Comparison of ENCODE assay signal across 13 cellular contexts in the genomic region with DNA sequence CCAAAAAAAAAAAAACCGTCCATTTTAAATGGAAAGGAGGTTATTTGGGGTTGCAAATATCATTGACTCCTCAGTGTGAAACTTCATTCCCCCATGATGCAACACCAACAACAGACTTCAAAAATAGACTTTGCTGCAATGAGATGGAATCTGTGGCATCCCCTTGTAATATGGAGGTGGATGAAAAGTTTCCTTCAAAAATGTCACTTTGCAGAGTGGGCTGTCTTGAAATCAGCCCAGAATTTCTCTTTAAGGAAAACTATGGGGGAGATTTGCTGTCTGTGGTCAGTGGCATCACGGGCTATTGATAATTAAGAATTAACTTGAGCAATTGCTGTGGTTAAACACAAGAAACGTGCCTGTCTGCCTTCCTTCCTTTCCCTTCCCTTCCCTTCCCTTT. TPM values are rescaled to one million over a fixed set of nuclear protein-coding genes. Genes with fewer than 3 reads are reported as not detected.
DNase-seq lines count a peak whose midpoint lies in the region; ATAC-seq and TF ChIP-seq lines count a peak whose summit lies in the region.
"Had no signal": no experiment of that assay in that cellular context is flagged by ENCODE, and none has a peak within 500 bp of the region (broad histone marks: within the 10 kb centered on the region; RNA-seq: fewer than 3 reads in every experiment).

No MANE protein-coding gene starts in this region.

- H3K4me3 ChIP-seq in osteoblast (ENCODE audit: insufficient read depth, low read length), result peak overlapping the region; percentile 18
- H3K4me3 ChIP-seq: ascending aorta, esophagus squamous epithelium had no signal

- no peaks in the 10 kb centered on the region for H3K9me3 Mint-ChIP-seq in activated CD4-positive, alpha-beta T cell treated with anti-CD3 and anti-CD28 coated beads for 36 hours (ENCODE audit: low read depth)

- peaks cover 6% of the 10 kb centered on the region for H3K36me3 ChIP-seq in osteoblast (ENCODE audit: insufficient read depth, low read length)

- peak overlapping the region; percentile 25 for H3K27ac ChIP-seq in osteoblast (ENCODE audit: low read depth, low read length)
- H3K27ac ChIP-seq: ascending aorta, esophagus squamous epithelium had no signal

- peaks cover 56% of the 10 kb centered on the region for H3K36me3 Mint-ChIP-seq in activated CD4-positive, alpha-beta T cell treated with anti-CD3 and anti-CD28 coated beads for 36 hours (ENCODE audit: low read depth)

- intact Hi-C loops in activated CD4-positive, alpha-beta T cell treated with anti-CD3 and anti-CD28 coated beads for 36 hours (cut with DNase I, micrococcal nuclease), result loop anchor here in 1 of 2 experiments (1.0 kb wide), 1 partner anchor 37 kb away; no protein-coding TSS in a partner anchor

- H3K27me3 Mint-ChIP-seq in activated CD4-positive, alpha-beta T cell treated with anti-CD3 and anti-CD28 coated beads for 36 hours, result no peaks in the 10 kb centered on the region

- peak overlapping the region; percentile 47 for H2AFZ ChIP-seq in osteoblast (ENCODE audit: low read length)

- no peak for DNase-seq in activated CD4-positive, alpha-beta T cell treated with anti-CD3 and anti-CD28 coated beads for 36 hours
- no peak for DNase-seq in activated CD4-positive, alpha-beta T cell treated with anti-CD3 and anti-CD28 coated beads, Interleukin-2, amount 50 U/mL, for 1 hour
- DNase-seq in NOMO-1 (lab: John Stamatoyannopoulos, UW; ENCODE audit: unreplicated experiment in 2 of 2) (peak; percentile 56 to 83), astrocyte of the hippocampus (ENCODE audit: low read depth, low spot score) (peak; percentile 52), osteoblast (ENCODE audit: insufficient read length, low spot score, missing footprints) (no peak), omental fat pad (ENCODE audit: low spot score) (no peak), ecto neural progenitor cell (ENCODE audit: low spot score) (no peak)
- DNase-seq: esophagus squamous epithelium, mammary epithelial cell, NCI-H774 had no signal

- H4K20me1 ChIP-seq in osteoblast (ENCODE audit: insufficient read depth, low read length), result peaks cover 2% of the 10 kb centered on the region

- H3K27ac Mint-ChIP-seq in activated CD4-positive, alpha-beta T cell treated with anti-CD3 and anti-CD28 coated beads for 36 hours, result peak overlapping the region; percentile 80

- no peaks in the 10 kb centered on the region for H3K9me3 ChIP-seq in osteoblast (ENCODE audit: low read depth, low read length)
- H3K9me3 ChIP-seq: ascending aorta, esophagus squamous epithelium had no signal

- peak overlapping the region; percentile 61 for H3K4me3 Mint-ChIP-seq in activated CD4-positive, alpha-beta T cell treated with anti-CD3 and anti-CD28 coated beads for 36 hours

- peaks cover 13% of the 10 kb centered on the region for H3K4me1 ChIP-seq in osteoblast (ENCODE audit: insufficient read depth, low read length)
- H3K4me1 ChIP-seq: esophagus squamous epithelium had no signal

- no peaks in the 10 kb centered on the region for H3K27me3 ChIP-seq in osteoblast (ENCODE audit: insufficient read depth, low read length)
- H3K27me3 ChIP-seq: ascending aorta, esophagus squamous epithelium had no signal

- TF ChIP-seq CTCF in osteoblast (IDR thresholded peaks at IDR 0.05; ENCODE audit: extremely low read depth, low read depth, low read length) (no peak), omental fat pad (IDR thresholded peaks at IDR 0.05) (no peak)

- H3K4me2 ChIP-seq in osteoblast (ENCODE audit: insufficient read depth, low read length), result peak overlapping the region; percentile 36

- peaks cover 72% of the 10 kb centered on the region for H3K4me1 Mint-ChIP-seq in activated CD4-positive, alpha-beta T cell treated with anti-CD3 and anti-CD28 coated beads for 36 hours

- CTCF ChIA-PET in activated CD4-positive, alpha-beta T cell treated with anti-CD3 and anti-CD28 coated beads for 36 hours (lab: Charles Lee), result interaction anchor here (0.6 to 4.9 kb wide), 16 partner anchors 9 to 184 kb away, joined by 3 to 22 read pairs (median 4); no protein-coding TSS in a partner anchor

- POLR2A ChIA-PET in activated CD4-positive, alpha-beta T cell treated with anti-CD3 and anti-CD28 coated beads for 36 hours (lab: Charles Lee), result interaction anchor here (0.6 to 1.7 kb wide), 7 partner anchors 9 to 56 kb away, joined by 3 to 10 read pairs (median 7); a partner anchor contains a TSS

- ATAC-seq in activated CD4-positive, alpha-beta T cell treated with anti-CD3 and anti-CD28 coated beads for 36 hours, result no peak
- ATAC-seq in HG02623 (IDR thresholded peaks at IDR 0.05; ENCODE audit: unreplicated experiment) (no peak), omental fat pad (ENCODE audit: low FRiP score) (no peak)

- H3K79me2 ChIP-seq in osteoblast (ENCODE audit: insufficient read depth, low read length), result no peaks in the 10 kb centered on the region

RNA-seq across cellular contexts. Expression of a gene that starts 1.5 kb away (rescaled TPM):
- 1 to 10 TPM; 6.0 to 9.5 TPM for total RNA-seq in activated CD4-positive, alpha-beta T cell treated with anti-CD3 and anti-CD28 coated beads for 36 hours
- total RNA-seq in osteoblast (under 0.01 TPM in 1 of 2 replicates, not detected in the other), omental fat pad (under 1 TPM in 1 of 4 donors, not detected in 3; 0.36 TPM)
- total RNA-seq: A172, ascending aorta, mammary epithelial cell had no signal

RNA-seq across cellular contexts. Expression of a gene that starts 50.5 kb away (rescaled TPM):
- 10 to 100 TPM; 50.3 to 51.9 TPM for total RNA-seq in activated CD4-positive, alpha-beta T cell treated with anti-CD3 and anti-CD28 coated beads for 36 hours
- 0.29 and 0.36 TPM in 2 replicates for total RNA-seq in osteoblast
- 10 to 100 TPM; 17.2 to 73.5 (median 42.7) TPM for total RNA-seq in omental fat pad
- total RNA-seq: A172, mammary epithelial cell had no signal

RNA-seq across cellular contexts. Expression of a gene that starts 56.1 kb away (rescaled TPM):
- total RNA-seq in activated CD4-positive, alpha-beta T cell treated with anti-CD3 and anti-CD28 coated beads for 36 hours, result 10 to 100 TPM; 48.4 to 56.3 TPM
- total RNA-seq in osteoblast, result 36.9 and 43.3 TPM in 2 replicates
- 10 to 100 TPM; 41.8 to 51.0 (median 45.5) TPM for total RNA-seq in omental fat pad

Comparison
In these comparisons a context has a peak if more than half of its experiments do, and no peak if none do; other contexts are left out.
1. DNase-seq: peak in NOMO-1 (2 of 2) and astrocyte of the hippocampus (single experiment); none in activated CD4-positive, alpha-beta T cell treated with anti-CD3 and anti-CD28 coated beads for 36 hours (single experiment), activated CD4-positive, alpha-beta T cell treated with anti-CD3 and anti-CD28 coated beads, Interleukin-2, amount 50 U/mL, for 1 hour (single experiment), osteoblast (single experiment), omental fat pad (single experiment) and ecto neural progenitor cell (single experiment).
2. RNA of a gene that starts 50.5 kb away (total RNA-seq): 50.3 to 51.9 TPM in activated CD4-positive, alpha-beta T cell treated with anti-CD3 and anti-CD28 coated beads for 36 hours and 17.2 to 73.5 TPM in omental fat pad; 0.29 to 0.36 TPM in osteoblast; every median in the first group is over 10 times any median in the second.